ENCODE assay signal across 1 cellular context in genomic region chr16:66872524-66872923, GRCh38.
TF ChIP-seq lines count a peak whose summit lies in the region.

No MANE protein-coding gene starts in this region.

TF ChIP-seq in HepG2, 621 proteins besides CTCF, POLR2A, EP300 and RAD21:
- TF ChIP-seq IKZF5 (CRISPR knock-in tag; IDR thresholded peaks at IDR 0.05) (no peak), AHDC1 (CRISPR knock-in tag; IDR thresholded peaks at IDR 0.05; ENCODE audit: borderline replicate concordance) (no peak), CEBPB (IDR thresholded peaks at IDR 0.05; ENCODE audit: borderline replicate concordance, low read depth, low read length) (peak; percentile 72), CEBPG (CRISPR knock-in tag; IDR thresholded peaks at IDR 0.05) (peak; percentile 51; the same call in 1 of the 2 replicates), ZNF460 (CRISPR knock-in tag; IDR thresholded peaks at IDR 0.05; ENCODE audit: borderline replicate concordance) (peak; percentile 71; the same call in 1 of the 2 replicates), ZNF124 (CRISPR knock-in tag; IDR thresholded peaks at IDR 0.05) (no peak), WIZ (CRISPR knock-in tag; IDR thresholded peaks at IDR 0.05) (0 out of 2 replicates have a peak, but pooled peaks have one; percentile 4), ATF5 (CRISPR knock-in tag; IDR thresholded peaks at IDR 0.05; ENCODE audit: low read depth) (no peak)
